In genomic region chr1:206173110-206173719, GRCh38 we compare ENCODE assay signal across 16 cellular contexts. TPM values are rescaled to one million over a fixed set of nuclear protein-coding genes. Genes with fewer than 3 reads are reported as not detected.
"Had no signal": no experiment of that assay in that cellular context is flagged by ENCODE, and none has a peak within 500 bp of the region (broad histone marks: within the 10 kb centered on the region; RNA-seq: fewer than 3 reads in every experiment).

No MANE protein-coding gene starts in this region.

RNA-seq across cellular contexts. Expression of gene FAM72A, which starts 29.4 kb away (rescaled TPM):
- total RNA-seq: bronchial epithelial cell had no signal

RNA-seq across cellular contexts. Expression of gene AVPR1B, which starts 56.0 kb away (rescaled TPM):
- total RNA-seq: activated naive CD4-positive, alpha-beta T cell treated with anti-CD3 and anti-CD28 coated beads for 36 hours; activated naive CD4-positive, alpha-beta T cell treated with anti-CD3 and anti-CD28 coated beads, Interleukin-2, amount 50 U/mL, for 72 hours; activated naive CD8-positive, alpha-beta T cell treated with anti-CD3 and anti-CD28 coated beads for 36 hours; activated naive CD8-positive, alpha-beta T cell treated with anti-CD3 and anti-CD28 coated beads, Interleukin-2, amount 10 ng/mL, durations not matched to agents 7 days and 5 days; activated T-cell treated with anti-CD3 and anti-CD28 coated beads, Interleukin-2, amount 50 U/mL, for 4 hours; activated T-cell treated with anti-CD3 and anti-CD28 coated beads, Interleukin-2, amount 50 U/mL, for 72 hours; activated T-helper 1 cell treated with anti-CD3 and anti-CD28 coated beads, Interleukin-12 subunit alpha, Interleukin-12 subunit beta, Interleukin-2, Interleukin-4 antibody, amounts not matched to agents 30 ng/mL and 10 ng/mL and 1 ng/mL, durations not matched to agents 14 hours and 24 hours and 36 hours; activated T-helper 17 cell treated with anti-CD3 and anti-CD28 coated beads, Interleukin-2, amount 50 U/mL, for 72 hours; activated T-helper 2 cell treated with anti-CD3 and anti-CD28 coated beads, Interferon-gamma antibody, Interleukin-2, Interleukin-4, amounts not matched to agents 10 μg/mL and 5 μg/mL and 100 μg/mL, durations not matched to agents 14 hours and 24 hours and 36 hours; adrenal gland; aorta; ascending aorta; astrocyte; breast epithelium; bronchial epithelial cell; cardiac septum had no signal
- polyA plus RNA-seq: adrenal gland, aorta had no signal
